ENCODE assay signal across 8 cellular contexts in genomic region chr17:18070861-18071340, GRCh38. TPM values are rescaled to one million over a fixed set of nuclear protein-coding genes. Genes with fewer than 3 reads are reported as not detected.
A peak's percentile ranks its signal among the peaks of the same experiment; 100 is the strongest.
DNase-seq lines count a peak whose midpoint lies in the region; ATAC-seq, FAIRE-seq and TF ChIP-seq lines count a peak whose summit lies in the region.

No MANE protein-coding gene starts in this region.

- H3K4me3 ChIP-seq in H1 (ENCODE audit: extremely low read depth in 1 of 4, insufficient read depth in 2 of 4, low read depth in 3 of 4, low read length in 4 of 4) = no peak overlapping the region

- no peak overlapping the region for H3K9ac ChIP-seq in H1 (replicated peaks in 1 of 4; ENCODE audit: extremely low read depth in 1 of 4, low read depth in 3 of 4, low read length in 3 of 4)

- no peak overlapping the region for H2AK5ac ChIP-seq in H1 (ENCODE audit: low read depth, low read length)

- no peak overlapping the region for H4K5ac ChIP-seq in H1 (ENCODE audit: insufficient read length, low read depth, low read length)

- no peak for TF ChIP-seq EP300 in H1 (IDR thresholded peaks at IDR 0.05; ENCODE audit: borderline replicate concordance in 1 of 2, low read depth in 2 of 2, low read length in 2 of 2)

- H4K91ac ChIP-seq in H1 (replicated peaks; ENCODE audit: insufficient read length, low read length) = no peak overlapping the region

- TF ChIP-seq CTCF in H1 (IDR thresholded peaks at IDR 0.05; ENCODE audit: control extremely low read depth in 1 of 3, insufficient read depth in 1 of 3, low read depth in 1 of 3, low read length in 3 of 3) = no peak

- 75% methylated on average over 8 of the region's 8 CpGs; no CpG with 5 or more reads in 1 of the 2 experiments for WGBS in H1 (ENCODE audit: extremely low coverage in 1 of 2, insufficient coverage in 1 of 2, insufficient read length in 1 of 2, insufficient replicate concordance in 2 of 2, low coverage in 1 of 2, low lambda C conversion rate in 2 of 2, missing lambda C conversion rate in 1 of 2), 2 experiments

- no peak overlapping the region for H2BK12ac ChIP-seq in H1 (ENCODE audit: low read depth, low read length)

- no peak overlapping the region for H3K27ac ChIP-seq in H1 (ENCODE audit: low read depth, low read length)
- no peak overlapping the region for H3K27ac ChIP-seq in caudate nucleus (ENCODE audit: low read depth, low read length)

- TF ChIP-seq RAD21 in H1 (IDR thresholded peaks at IDR 0.05 in 1 of 2, conservative IDR thresholded peaks at IDR 0.05 in 1 of 2; ENCODE audit: low read depth in 2 of 2, low read length in 2 of 2) = no peak

- no peak for TF ChIP-seq POLR2A in H1 (IDR thresholded peaks at IDR 0.05; ENCODE audit: control extremely low read depth in 1 of 2, low read depth in 2 of 2, low read length in 2 of 2)

- peak overlapping the region; percentile 27; the same call in 1 of the 2 replicates for H2AFZ ChIP-seq in H1 (ENCODE audit: low read length)

- H3K79me2 ChIP-seq in H1 (ENCODE audit: control insufficient read depth in 1 of 2, insufficient read depth in 2 of 2, low read length in 2 of 2) = no peaks in the 10 kb centered on the region

- no peak overlapping the region for H3K14ac ChIP-seq in H1 (ENCODE audit: insufficient read length)

- peaks cover 0 to under 1% (median 0%) of the 10 kb centered on the region in 4 experiments; a peak in 1 of 8 replicates for H3K36me3 ChIP-seq in H1 (ENCODE audit: control insufficient read depth in 2 of 4, insufficient read depth in 4 of 4, low read length in 3 of 4)

- H4K20me1 ChIP-seq in H1 (replicated peaks in 1 of 2; ENCODE audit: control insufficient read depth in 1 of 2, insufficient read depth in 2 of 2, low read length in 2 of 2) = no peaks in the 10 kb centered on the region

- H2BK5ac ChIP-seq in H1 (ENCODE audit: low read depth, low read length) = no peak overlapping the region

- CTCF ChIA-PET in H1 (lab: Charles Lee; ENCODE audit: partially characterized antibody) = interaction anchor here (1.1 to 1.3 kb wide), 2 partner anchors 35 to 259 kb away, joined by 3 read pairs; no protein-coding TSS in a partner anchor

- H3K23me2 ChIP-seq in H1 (ENCODE audit: low read depth, low read length) = no peaks in the 10 kb centered on the region; the same call in 1 of the 2 replicates

- DNase-seq in NCI-H748 (lab: John Stamatoyannopoulos, UW; ENCODE audit: unreplicated experiment) (peak; percentile 65), NCI-H748 treated with DMSO at 0.1 percent for 48 hours (lab: John Stamatoyannopoulos, UW) (no peak), NCI-H69 (lab: John Stamatoyannopoulos, UW) (peak; percentile 84), H1 (ENCODE audit: low read depth in 1 of 2, low spot score in 2 of 2) (no peak), renal cortical epithelial cell (ENCODE audit: low read depth) (peak; percentile 26), ecto neural progenitor cell (ENCODE audit: low spot score) (no peak), caudate nucleus (lab: John Stamatoyannopoulos, UW) (no peak)

- FAIRE-seq in H1 (lab: Jason Lieb, UNC) = no peak

- H2BK15ac ChIP-seq in H1 (ENCODE audit: low read length) = no peak overlapping the region

- H3K56ac ChIP-seq in H1 (replicated peaks; ENCODE audit: insufficient read length, low read depth, low read length) = no peak overlapping the region

- H3K9me3 ChIP-seq in H1 (ENCODE audit: insufficient read depth in 2 of 2, low read depth in 1 of 2, low read length in 1 of 2) = no peaks in the 10 kb centered on the region

- H2BK20ac ChIP-seq in H1 (ENCODE audit: low read length) = 0 out of 2 replicates have a peak overlapping the region, but pooled peaks have one; percentile 6

- peak overlapping the region; percentile 55 for H2BK120ac ChIP-seq in H1 (replicated peaks; ENCODE audit: low read depth, low read length)

- POLR2A ChIA-PET in H1 (lab: Charles Lee; ENCODE audit: partially characterized antibody) = interaction anchor here (0.7 to 2.0 kb wide), 3 partner anchors 9 to 50 kb away, joined by 3 to 6 read pairs (median 4); no protein-coding TSS in a partner anchor

- H3K27me3 ChIP-seq in H1 (replicated peaks in 1 of 4; ENCODE audit: control insufficient read depth in 3 of 4, extremely low read depth in 1 of 4, insufficient read depth in 3 of 4, low read length in 3 of 4) = no peaks in the 10 kb centered on the region

- no peak overlapping the region for H3K18ac ChIP-seq in H1 (ENCODE audit: extremely low read depth, low read length)

- H3K4ac ChIP-seq in H1 (replicated peaks; ENCODE audit: insufficient read length, low read depth, low read length) = no peak overlapping the region

- peaks cover 0 to 4% (median 0%) of the 10 kb centered on the region in 4 experiments; a peak in 1 of 7 replicates for H3K4me1 ChIP-seq in H1 (replicated peaks in 1 of 4; ENCODE audit: control insufficient read depth in 3 of 4, insufficient read depth in 4 of 4, low read length in 3 of 4)

- H4K8ac ChIP-seq in H1 (ENCODE audit: extremely low read depth, insufficient read depth, low read length) = no peak overlapping the region

- ATAC-seq in HG02938 (IDR thresholded peaks at IDR 0.05; ENCODE audit: unreplicated experiment) = no peak

- H3K23ac ChIP-seq in H1 (ENCODE audit: insufficient read length) = no peak overlapping the region

- H3K4me2 ChIP-seq in H1 (ENCODE audit: insufficient read depth in 1 of 2, low read depth in 2 of 2, low read length in 2 of 2) = no peak overlapping the region

- no peaks in the 10 kb centered on the region for H3K79me1 ChIP-seq in H1 (ENCODE audit: low read depth, low read length)

TF ChIP-seq in H1, 55 proteins besides CTCF, POLR2A, EP300 and RAD21:
- no peak for TF ChIP-seq NANOG (IDR thresholded peaks at IDR 0.05; ENCODE audit: insufficient read depth, low read depth, low read length, poor library complexity, severe bottlenecking)
- TF ChIP-seq HDAC2 (IDR thresholded peaks at IDR 0.05; ENCODE audit: borderline replicate concordance in 1 of 2, low read depth in 2 of 2, low read length in 2 of 2) = no peak
- TF ChIP-seq SP4 (IDR thresholded peaks at IDR 0.05; ENCODE audit: low read length) = no peak
- no peak for TF ChIP-seq GTF2F1 (IDR thresholded peaks at IDR 0.05; ENCODE audit: borderline replicate concordance, low read depth, low read length)

RNA-seq across cellular contexts. Expression of gene DRG2, which starts 16.8 kb away (rescaled TPM):
- total RNA-seq in H1 (2021; fragmentation: NEBNext Ultra II Directional; extraction: Animal tissue kit (Norgen Biotek cat#: 25700)) = 44.6 and 50.1 TPM in 2 replicates
- polyA plus RNA-seq in H1 (2011; rRNA removed) = 47.8 and 57.5 TPM in 2 replicates
- polyA plus RNA-seq in H1 (2011; cell fraction: cytosol; rRNA removed) = 53.2 TPM
- polyA plus RNA-seq in H1 (2011; cell fraction: nucleus; rRNA removed) = 84.6 TPM
- polyA plus RNA-seq in H1 (2012, experiment 1 of 2) = 45.5 to 54.2 TPM (median 52.2 TPM) in 4 replicates
- polyA plus RNA-seq in H1 (2012, experiment 2 of 2) = 67.7 TPM
- 29.2 TPM for polyA plus RNA-seq in H1 (2013, experiment 1 of 2)
- 27.1 TPM for polyA plus RNA-seq in H1 (2013, experiment 2 of 2)
- polyA minus RNA-seq in H1 (2011; rRNA and poly(A)+ RNA removed) = 45.4 and 60.9 TPM in 2 replicates
- polyA minus RNA-seq in H1 (2011; cell fraction: cytosol; rRNA and poly(A)+ RNA removed) = 29.4 TPM
- polyA minus RNA-seq in H1 (2011; cell fraction: nucleus; rRNA and poly(A)+ RNA removed) = 70.4 TPM
- 36.5 and 39.6 TPM in 2 replicates for total RNA-seq in renal cortical epithelial cell

RNA-seq across cellular contexts. Expression of gene GID4, which starts 31.7 kb away (rescaled TPM):
- 15.0 and 15.2 TPM in 2 replicates for total RNA-seq in H1 (2021; fragmentation: NEBNext Ultra II Directional; extraction: Animal tissue kit (Norgen Biotek cat#: 25700))
- polyA plus RNA-seq in H1 (2011; rRNA removed) = 5.4 and 5.6 TPM in 2 replicates
- 6.2 TPM for polyA plus RNA-seq in H1 (2011; cell fraction: cytosol; rRNA removed)
- 6.3 TPM for polyA plus RNA-seq in H1 (2011; cell fraction: nucleus; rRNA removed)
- 7.2 to 9.3 TPM (median 8.4 TPM) in 4 replicates for polyA plus RNA-seq in H1 (2012, experiment 1 of 2)
- polyA plus RNA-seq in H1 (2012, experiment 2 of 2) = 4.6 TPM
- polyA plus RNA-seq in H1 (2013, experiment 1 of 2) = 5.7 TPM
- polyA plus RNA-seq in H1 (2013, experiment 2 of 2) = 6.2 TPM
- polyA minus RNA-seq in H1 (2011; rRNA and poly(A)+ RNA removed) = 15.1 and 24.7 TPM in 2 replicates
- 9.4 TPM for polyA minus RNA-seq in H1 (2011; cell fraction: cytosol; rRNA and poly(A)+ RNA removed)
- polyA minus RNA-seq in H1 (2011; cell fraction: nucleus; rRNA and poly(A)+ RNA removed) = 13.3 TPM
- total RNA-seq in renal cortical epithelial cell = 2.6 and 9.4 TPM in 2 replicates

RNA-seq across cellular contexts. Expression of gene ATPAF2, which starts 31.9 kb away (rescaled TPM):
- total RNA-seq in H1 (2021; fragmentation: NEBNext Ultra II Directional; extraction: Animal tissue kit (Norgen Biotek cat#: 25700)) = 22.9 and 23.3 TPM in 2 replicates
- 19.6 and 28.3 TPM in 2 replicates for polyA plus RNA-seq in H1 (2011; rRNA removed)
- 19.4 TPM for polyA plus RNA-seq in H1 (2011; cell fraction: cytosol; rRNA removed)
- 37.4 TPM for polyA plus RNA-seq in H1 (2011; cell fraction: nucleus; rRNA removed)
- 11.7 to 18.7 TPM (median 17.3 TPM) in 4 replicates for polyA plus RNA-seq in H1 (2012, experiment 1 of 2)
- 40.0 TPM for polyA plus RNA-seq in H1 (2012, experiment 2 of 2)
- 13.9 TPM for polyA plus RNA-seq in H1 (2013, experiment 1 of 2)
- 14.8 TPM for polyA plus RNA-seq in H1 (2013, experiment 2 of 2)
- polyA minus RNA-seq in H1 (2011; rRNA and poly(A)+ RNA removed) = 19.0 and 20.4 TPM in 2 replicates
- polyA minus RNA-seq in H1 (2011; cell fraction: cytosol; rRNA and poly(A)+ RNA removed) = 14.2 TPM
- 18.3 TPM for polyA minus RNA-seq in H1 (2011; cell fraction: nucleus; rRNA and poly(A)+ RNA removed)
- total RNA-seq in renal cortical epithelial cell = 15.1 and 17.4 TPM in 2 replicates

RNA-seq across cellular contexts. Expression of gene MYO15A, which starts 37.7 kb away (rescaled TPM):
- total RNA-seq in H1 (2021; fragmentation: NEBNext Ultra II Directional; extraction: Animal tissue kit (Norgen Biotek cat#: 25700)) = 1.5 and 1.6 TPM in 2 replicates
- polyA plus RNA-seq in H1 (2011; rRNA removed) = 4.2 and 5.5 TPM in 2 replicates
- 5.4 TPM for polyA plus RNA-seq in H1 (2011; cell fraction: cytosol; rRNA removed)
- 22.4 TPM for polyA plus RNA-seq in H1 (2011; cell fraction: nucleus; rRNA removed)
- 2.0 to 4.0 TPM (median 3.2 TPM) in 4 replicates for polyA plus RNA-seq in H1 (2012, experiment 1 of 2)
- 1.1 TPM for polyA plus RNA-seq in H1 (2012, experiment 2 of 2)
- 1.2 TPM for polyA plus RNA-seq in H1 (2013, experiment 1 of 2)
- polyA plus RNA-seq in H1 (2013, experiment 2 of 2) = 0.94 TPM
- polyA minus RNA-seq in H1 (2011; rRNA and poly(A)+ RNA removed) = 1.7 and 3.2 TPM in 2 replicates
- 1.7 TPM for polyA minus RNA-seq in H1 (2011; cell fraction: cytosol; rRNA and poly(A)+ RNA removed)
- 7.4 TPM for polyA minus RNA-seq in H1 (2011; cell fraction: nucleus; rRNA and poly(A)+ RNA removed)
- total RNA-seq in renal cortical epithelial cell = 0.45 TPM in 1 of 2 replicates, not detected in the other

Comparison
In these comparisons a context has a peak if more than half of its experiments do, and no peak if none do; other contexts are left out.
1. DNase-seq: peak in NCI-H748 (single experiment), NCI-H69 (single experiment) and renal cortical epithelial cell (single experiment); none in NCI-H748 treated with DMSO at 0.1 percent for 48 hours (single experiment), H1 (0 of 2), ecto neural progenitor cell (single experiment) and caudate nucleus (0 of 61).